ENCODE assay signal across 1 cellular context in genomic region chr1:183585038-183585437, GRCh38.
A peak's percentile ranks its signal among the peaks of the same experiment; 100 is the strongest.
TF ChIP-seq lines count a peak whose summit lies in the region.

No MANE protein-coding gene starts in this region.

TF ChIP-seq in GM12878, 131 proteins besides CTCF, POLR2A, EP300 and RAD21:
- TF ChIP-seq ZNF207 (IDR thresholded peaks at IDR 0.05; ENCODE audit: borderline replicate concordance): no peak
- no peak for TF ChIP-seq USF1 (IDR thresholded peaks at IDR 0.05; ENCODE audit: borderline replicate concordance, extremely low read length, insufficient read depth, low read depth, low read length)
- 0 out of 2 replicates have a peak, but pooled peaks have one; percentile 23 for TF ChIP-seq HDGF (IDR thresholded peaks at IDR 0.05)
- no peak for TF ChIP-seq RUNX3 (IDR thresholded peaks at IDR 0.05; ENCODE audit: low read length)
- no peak for TF ChIP-seq CHD4 (IDR thresholded peaks at IDR 0.05)
- peak; percentile 90 for TF ChIP-seq BMI1 (IDR thresholded peaks at IDR 0.05; ENCODE audit: borderline replicate concordance)
